ENCODE assay signal across 9 cellular contexts in the genomic region with DNA sequence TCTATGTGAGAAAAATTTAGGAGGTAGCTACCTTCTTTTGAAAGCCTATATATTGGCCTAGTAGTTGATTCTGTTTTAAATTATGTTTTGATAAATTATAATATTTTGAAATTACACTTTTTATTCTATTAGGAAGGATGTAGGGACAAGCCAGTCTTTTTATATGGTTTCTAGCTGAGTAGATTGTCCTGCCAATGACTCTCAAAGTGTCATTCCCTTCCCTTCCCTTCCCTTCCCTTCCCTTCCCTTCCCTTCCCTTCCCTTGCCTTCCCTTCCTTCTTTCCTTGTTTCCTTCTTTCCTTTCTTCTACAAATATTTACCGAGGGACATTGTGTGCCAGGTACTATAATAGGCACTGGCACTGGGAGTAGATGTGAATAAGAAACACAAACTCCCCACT.
"Had no signal": no experiment of that assay in that cellular context is flagged by ENCODE, and none has a peak within 500 bp of the region (broad histone marks: within the 10 kb centered on the region; RNA-seq: fewer than 3 reads in every experiment).

No MANE protein-coding gene starts in this region.

- H3K4me3 Mint-ChIP-seq: HFFc6 had no signal

- H3K27ac ChIP-seq: GM23248, HL-60, KMS-11 had no signal

- H3K9me3 ChIP-seq: HAP-1 had no signal

- DNase-seq: GM23248, H7, HFFc6, IMR-90, KBM-7 had no signal

- H3K4me3 ChIP-seq: GM23248, HAP-1 had no signal

- H3K9ac ChIP-seq: GM23248, KMS-11 had no signal

- H3K27ac Mint-ChIP-seq: HFFc6 had no signal

- H3K9me3 Mint-ChIP-seq: HFFc6 had no signal

- H3K36me3 ChIP-seq: HAP-1 had no signal

- H3K4me2 ChIP-seq: KMS-11 had no signal

- H2AFZ ChIP-seq: GM23248 had no signal

- ATAC-seq: HCT116 had no signal
